8 cellular contexts compared by ENCODE assay signal in the genomic region with DNA sequence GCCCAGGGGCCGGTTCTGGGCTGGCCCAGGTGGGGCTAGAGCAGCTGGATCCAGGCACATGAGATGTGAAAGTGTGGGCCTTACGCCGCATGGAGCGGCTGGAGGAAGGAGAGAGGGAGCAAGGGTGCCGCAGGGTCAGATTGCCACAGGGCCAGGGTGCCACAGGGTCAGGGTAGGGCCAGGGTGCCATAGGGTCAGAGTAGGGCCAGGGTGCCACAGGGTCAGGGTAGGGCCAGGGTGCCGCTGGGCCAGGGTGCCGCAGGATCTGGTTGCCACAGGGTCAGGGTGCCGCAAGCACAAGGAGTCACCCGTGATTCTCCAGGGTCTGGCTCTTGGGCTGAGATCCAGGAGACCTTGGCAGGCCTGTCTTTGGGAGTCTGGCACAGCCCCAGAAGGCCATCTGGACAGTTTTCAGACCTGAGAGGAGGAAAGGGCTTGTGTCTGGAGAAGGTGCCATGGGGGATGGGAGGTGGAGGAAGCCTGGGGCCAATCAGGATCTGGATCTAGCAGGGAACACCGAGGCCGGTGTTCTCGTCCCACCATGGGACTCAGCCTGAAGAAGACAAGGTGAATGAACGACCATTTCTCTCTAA. TPM values are rescaled to one million over a fixed set of nuclear protein-coding genes. Genes with fewer than 3 reads are reported as not detected.
DNase-seq lines count a peak whose midpoint lies in the region; ATAC-seq and TF ChIP-seq lines count a peak whose summit lies in the region.
"Had no signal": no experiment of that assay in that cellular context is flagged by ENCODE, and none has a peak within 500 bp of the region (broad histone marks: within the 10 kb centered on the region; RNA-seq: fewer than 3 reads in every experiment).

No MANE protein-coding gene starts in this region.

- H3K4me3 ChIP-seq in right atrium auricular region = no peak overlapping the region
- no peak overlapping the region for H3K4me3 ChIP-seq in spleen

- H3K4me1 ChIP-seq in right atrium auricular region (peaks cover 0 to 56% of the 10 kb centered on the region in 2 donors), spleen (peaks cover 14 to 91% (median 48%) of the 10 kb centered on the region in 6 donors)

- H3K4me1 Mint-ChIP-seq in activated CD8-positive, alpha-beta T cell treated with anti-CD3 and anti-CD28 coated beads, Interleukin-2, amount 10 ng/mL, durations not matched to agents 7 days and 5 days (ENCODE audit: low read depth) = peaks cover 34% of the 10 kb centered on the region

- H3K36me3 ChIP-seq in right atrium auricular region = peaks cover 32% of the 10 kb centered on the region
- peaks cover 2 to 98% (median 54%) of the 10 kb centered on the region in 6 donors for H3K36me3 ChIP-seq in spleen

- H3K27ac Mint-ChIP-seq in activated CD8-positive, alpha-beta T cell treated with anti-CD3 and anti-CD28 coated beads, Interleukin-2, amount 10 ng/mL, durations not matched to agents 7 days and 5 days = peak overlapping the region; percentile 69

- TF ChIP-seq CTCF in GM10248 (IDR thresholded peaks at IDR 0.05; ENCODE audit: control extremely low read depth, extremely low read depth, low read depth, missing control alignments) (no peak), right atrium auricular region (IDR thresholded peaks at IDR 0.05) (no peak), spleen (IDR thresholded peaks at IDR 0.05 in 8 of 11, conservative IDR thresholded peaks at IDR 0.05 in 3 of 11) (no peak)

- H3K9me3 ChIP-seq in right atrium auricular region = no peaks in the 10 kb centered on the region
- H3K9me3 ChIP-seq in spleen = no peaks in the 10 kb centered on the region

- intact Hi-C loops in spleen (cut with DNase I; ENCODE audit: low total_unique reads) = no loop called here

- H3K4me3 Mint-ChIP-seq in activated CD8-positive, alpha-beta T cell treated with anti-CD3 and anti-CD28 coated beads, Interleukin-2, amount 10 ng/mL, durations not matched to agents 7 days and 5 days = no peak overlapping the region

- no peak for ATAC-seq in activated CD8-positive, alpha-beta T cell treated with anti-CD3 and anti-CD28 coated beads, Interleukin-2, amount 10 ng/mL, durations not matched to agents 7 days and 5 days

- TF ChIP-seq POLR2A in spleen (IDR thresholded peaks at IDR 0.05) = no peak

- DNase-seq in GM10248 (ENCODE audit: extremely low spot score) (peak; percentile 11), right atrium auricular region (ENCODE audit: low spot score) (no peak), spleen (peak; percentile 61), NCI-H2081 treated with DMSO at 0.1 percent for 48 hours (lab: John Stamatoyannopoulos, UW) (no peak), anterior cingulate cortex (lab: John Stamatoyannopoulos, UW) (no peak), dermis blood vessel endothelial cell (no peak)
- no peak for DNase-seq in activated CD8-positive, alpha-beta T cell treated with anti-CD3 and anti-CD28 coated beads, Interleukin-2, amount 10 ng/mL, durations not matched to agents 7 days and 5 days

- H3K9me3 Mint-ChIP-seq in activated CD8-positive, alpha-beta T cell treated with anti-CD3 and anti-CD28 coated beads, Interleukin-2, amount 10 ng/mL, durations not matched to agents 7 days and 5 days (ENCODE audit: insufficient read depth) = no peaks in the 10 kb centered on the region

- POLR2A ChIA-PET in GM10248 (lab: Yijun Ruan, JAX) = no interaction called here
- POLR2A ChIA-PET in activated CD8-positive, alpha-beta T cell treated with anti-CD3 and anti-CD28 coated beads, Interleukin-2, amount 10 ng/mL, durations not matched to agents 7 days and 5 days (lab: Charles Lee) = no interaction called here

- peaks cover 54% of the 10 kb centered on the region for H3K36me3 Mint-ChIP-seq in activated CD8-positive, alpha-beta T cell treated with anti-CD3 and anti-CD28 coated beads, Interleukin-2, amount 10 ng/mL, durations not matched to agents 7 days and 5 days (ENCODE audit: low read depth)

- H3K27ac ChIP-seq in right atrium auricular region = peak overlapping the region; percentile 27 to 32
- H3K27ac ChIP-seq in spleen = peak overlapping the region in 4 of 8 donors; percentile 36 to 51 (median 43)

- H3K27me3 ChIP-seq in right atrium auricular region (no peaks in the 10 kb centered on the region), spleen (replicated peaks in 1 of 7) (no peaks in the 10 kb centered on the region)

- no peaks in the 10 kb centered on the region for H3K27me3 Mint-ChIP-seq in activated CD8-positive, alpha-beta T cell treated with anti-CD3 and anti-CD28 coated beads, Interleukin-2, amount 10 ng/mL, durations not matched to agents 7 days and 5 days (ENCODE audit: low read depth)

- 69 to 85% (median 79%) methylated on average over 13 of the region's 13 CpGs for WGBS in spleen, 5 donors

- CTCF ChIA-PET in GM10248 (lab: Yijun Ruan, JAX) = interaction anchor here (1.2 kb wide), 1 partner anchor 10 kb away, joined by 5 read pairs; no protein-coding TSS in a partner anchor
- CTCF ChIA-PET in activated CD8-positive, alpha-beta T cell treated with anti-CD3 and anti-CD28 coated beads, Interleukin-2, amount 10 ng/mL, durations not matched to agents 7 days and 5 days (lab: Charles Lee) = no interaction called here

RNA-seq across cellular contexts. Expression of a gene that starts 42.5 kb away (rescaled TPM):
- 100 to 1,000 TPM; 268 to 276 TPM for total RNA-seq in activated CD8-positive, alpha-beta T cell treated with anti-CD3 and anti-CD28 coated beads, Interleukin-2, amount 10 ng/mL, durations not matched to agents 7 days and 5 days
- total RNA-seq in right atrium auricular region (10 to 100 TPM; 34.2 to 65.4 TPM), spleen (100 to 1,000 TPM; 117 to 196 (median 154) TPM), dermis blood vessel endothelial cell (104 and 199 TPM in 2 replicates)
- polyA plus RNA-seq in spleen = 10 to 100 TPM; 38.8 to 84.3 (median 45.6) TPM

RNA-seq across cellular contexts. Expression of a gene that starts 54.9 kb away (rescaled TPM):
- not detected for total RNA-seq in activated CD8-positive, alpha-beta T cell treated with anti-CD3 and anti-CD28 coated beads, Interleukin-2, amount 10 ng/mL, durations not matched to agents 7 days and 5 days
- not detected for total RNA-seq in right atrium auricular region
- not detected for total RNA-seq in spleen
- under 1 TPM in 1 of 3 donors, not detected in 2; 0.06 TPM for polyA plus RNA-seq in spleen
- total RNA-seq in dermis blood vessel endothelial cell = not detected in 2 replicates
- total RNA-seq: temporal lobe had no signal

RNA-seq across cellular contexts. Expression of a gene that starts 58.8 kb away (rescaled TPM):
- 1,000 to 10,000 TPM; 1,130 to 1,164 TPM for total RNA-seq in activated CD8-positive, alpha-beta T cell treated with anti-CD3 and anti-CD28 coated beads, Interleukin-2, amount 10 ng/mL, durations not matched to agents 7 days and 5 days
- total RNA-seq in right atrium auricular region = 100 to 1,000 TPM; 640 to 985 TPM
- 1,000 to 10,000 TPM; 1,006 to 1,826 (median 1,444) TPM for total RNA-seq in spleen
- 1,000 to 10,000 TPM; 5,045 to 6,883 (median 6,622) TPM for polyA plus RNA-seq in spleen
- 921 and 1,590 TPM in 2 replicates for total RNA-seq in dermis blood vessel endothelial cell

Comparison
In these comparisons a context has a peak if more than half of its experiments do, and no peak if none do; other contexts are left out.
1. DNase-seq: peak in GM10248 (single experiment) and spleen (single experiment); none in activated CD8-positive, alpha-beta T cell treated with anti-CD3 and anti-CD28 coated beads, Interleukin-2, amount 10 ng/mL, durations not matched to agents 7 days and 5 days (single experiment), right atrium auricular region (single experiment), NCI-H2081 treated with DMSO at 0.1 percent for 48 hours (single experiment), anterior cingulate cortex (0 of 58) and dermis blood vessel endothelial cell (single experiment).